ENCODE assay signal across 16 cellular contexts in genomic region chr2:86484385-86484784, GRCh38.
"Had no signal": no experiment of that assay in that cellular context is flagged by ENCODE, and none has a peak within 500 bp of the region (broad histone marks: within the 10 kb centered on the region; RNA-seq: fewer than 3 reads in every experiment).

No MANE protein-coding gene starts in this region.

- H3K4me3 Mint-ChIP-seq: activated T-cell treated with anti-CD3 and anti-CD28 coated beads, Interleukin-2, amount 50 U/mL, for 4 hours; endodermal cell; naive B cell; T-cell had no signal

- DNase-seq: activated CD4-positive, alpha-beta T cell treated with anti-CD3 and anti-CD28 coated beads, Interleukin-2, amount 10 ng/mL, durations not matched to agents 24 days and 14 days; activated T-cell treated with anti-CD3 and anti-CD28 coated beads, Interleukin-2, amount 50 U/mL, for 4 hours; amniotic stem cell; brain microvascular endothelial cell; dermis blood vessel endothelial cell; endodermal cell; erythroblast; hippocampal formation; naive B cell; occipital lobe; stimulated activated CD4-positive, alpha-beta T cell treated with anti-CD3 and anti-CD28 coated beads, Interleukin-2, amount 100 ng/mL, for 24 hours; stimulated activated naive CD4-positive, alpha-beta T cell; substantia nigra; T-cell had no signal

- H3K9me3 ChIP-seq: prostate gland had no signal

- H3K27ac ChIP-seq: brain microvascular endothelial cell had no signal

- H3K27me3 ChIP-seq: brain microvascular endothelial cell had no signal

- H3K27ac Mint-ChIP-seq: endodermal cell had no signal

- H3K4me1 ChIP-seq: prostate gland had no signal

- ATAC-seq: sciatic nerve, T-cell had no signal

- H3K4me3 ChIP-seq: prostate gland had no signal

- H3K27me3 Mint-ChIP-seq: activated CD4-positive, alpha-beta T cell treated with anti-CD3 and anti-CD28 coated beads, Interleukin-2, amount 10 ng/mL, durations not matched to agents 24 days and 14 days; naive B cell; T-cell had no signal

- H3K9me3 Mint-ChIP-seq: activated T-cell treated with anti-CD3 and anti-CD28 coated beads, Interleukin-2, amount 50 U/mL, for 4 hours; endodermal cell; naive B cell; T-cell had no signal
